In genomic region chr5:124922255-124922975, GRCh38 we compare ENCODE assay signal across 14 cellular contexts.
DNase-seq lines count a peak whose midpoint lies in the region; ATAC-seq, FAIRE-seq and TF ChIP-seq lines count a peak whose summit lies in the region.
"Had no signal": no experiment of that assay in that cellular context is flagged by ENCODE, and none has a peak within 500 bp of the region (broad histone marks: within the 10 kb centered on the region; RNA-seq: fewer than 3 reads in every experiment).

No MANE protein-coding gene starts in this region.

- no peak for TF ChIP-seq CTCF in ascending aorta (IDR thresholded peaks at IDR 0.05)

- no peak overlapping the region for H3K4me3 ChIP-seq in ascending aorta

- intact Hi-C loops in ascending aorta (cut with DNase I), result no loop called here

- no peak overlapping the region for H3K27ac ChIP-seq in ascending aorta
- H3K27ac ChIP-seq: neutrophil had no signal

- H3K9me3 Mint-ChIP-seq in activated CD4-positive, alpha-beta memory T cell treated with anti-CD3 and anti-CD28 coated beads, Interleukin-2, amount 10 ng/mL, durations not matched to agents 7 days and 5 days, result no peaks in the 10 kb centered on the region
- H3K9me3 Mint-ChIP-seq: activated CD4-positive, alpha-beta memory T cell treated with anti-CD3 and anti-CD28 coated beads for 36 hours; CD14-positive monocyte had no signal

- TF ChIP-seq POLR2A in GM12892 (IDR thresholded peaks at IDR 0.05; ENCODE audit: low read depth, low read length), result no peak

- no peaks in the 10 kb centered on the region for H3K4me1 Mint-ChIP-seq in activated CD4-positive, alpha-beta memory T cell treated with anti-CD3 and anti-CD28 coated beads, Interleukin-2, amount 10 ng/mL, durations not matched to agents 7 days and 5 days

- peak; percentile 72 for FAIRE-seq in GM12892 (lab: Jason Lieb, UNC)

- in situ Hi-C loops in SK-MEL-5 (cut with HindIII; ENCODE audit: low pct_unique_long_range_greater_than_20kb, low sequenced_read_pairs), result no loop called here

- no peaks in the 10 kb centered on the region for H3K36me3 Mint-ChIP-seq in activated CD4-positive, alpha-beta memory T cell treated with anti-CD3 and anti-CD28 coated beads, Interleukin-2, amount 10 ng/mL, durations not matched to agents 7 days and 5 days (ENCODE audit: low read depth)
- H3K36me3 Mint-ChIP-seq: activated CD4-positive, alpha-beta memory T cell treated with anti-CD3 and anti-CD28 coated beads for 36 hours; CD14-positive monocyte had no signal

- no peak for DNase-seq in GM12892 (ENCODE audit: insufficient read length)
- DNase-seq in SK-MEL-5 (ENCODE audit: low read depth, low spot score), result peak; percentile 42
- DNase-seq in medulla oblongata (ENCODE audit: extremely low spot score), result peak; percentile 42
- no peak for DNase-seq in ascending aorta (ENCODE audit: low spot score in 2 of 2)
- no peak for DNase-seq in activated CD4-positive, alpha-beta memory T cell treated with anti-CD3 and anti-CD28 coated beads, Interleukin-2, amount 10 ng/mL, durations not matched to agents 7 days and 5 days
- DNase-seq in islet precursor cell, result no peak
- DNase-seq: activated CD4-positive, alpha-beta memory T cell treated with anti-CD3 and anti-CD28 coated beads for 36 hours; activated naive CD4-positive, alpha-beta T cell treated with Interleukin-2 at 50 U/mL for 16 hours; kidney glomerular epithelial cell had no signal

- H3K4me1 ChIP-seq in ascending aorta, result peaks cover 0 to 4% of the 10 kb centered on the region in 2 donors

- no peaks in the 10 kb centered on the region for H3K27me3 ChIP-seq in ascending aorta
- H3K27me3 ChIP-seq: neutrophil had no signal

- H3K9me3 ChIP-seq in ascending aorta, result no peaks in the 10 kb centered on the region
- H3K9me3 ChIP-seq: neutrophil had no signal

- no peak overlapping the region for H3K27ac Mint-ChIP-seq in activated CD4-positive, alpha-beta memory T cell treated with anti-CD3 and anti-CD28 coated beads, Interleukin-2, amount 10 ng/mL, durations not matched to agents 7 days and 5 days
- H3K27ac Mint-ChIP-seq: activated CD4-positive, alpha-beta memory T cell treated with anti-CD3 and anti-CD28 coated beads for 36 hours; CD14-positive monocyte; T-helper 1 cell treated with Interleukin-12 subunit alpha and Interleukin-12 subunit beta and Interleukin-4 antibody, amounts not matched to agents 30 μg/mL and 1 μg/mL, for 36 hours had no signal

- ATAC-seq in HG02642 (IDR thresholded peaks at IDR 0.05; ENCODE audit: poor library complexity, unreplicated experiment), result peak; percentile 20
- ATAC-seq in HG02840 (IDR thresholded peaks at IDR 0.05; ENCODE audit: low FRiP score, unreplicated experiment), result no peak

- H3K36me3 ChIP-seq in ascending aorta, result no peaks in the 10 kb centered on the region
- H3K36me3 ChIP-seq: neutrophil had no signal

- CTCF ChIA-PET in activated CD4-positive, alpha-beta memory T cell treated with anti-CD3 and anti-CD28 coated beads, Interleukin-2, amount 10 ng/mL, durations not matched to agents 7 days and 5 days (lab: Charles Lee), result no interaction called here

- no peaks in the 10 kb centered on the region for H3K27me3 Mint-ChIP-seq in activated CD4-positive, alpha-beta memory T cell treated with anti-CD3 and anti-CD28 coated beads, Interleukin-2, amount 10 ng/mL, durations not matched to agents 7 days and 5 days
- H3K27me3 Mint-ChIP-seq: activated CD4-positive, alpha-beta memory T cell treated with anti-CD3 and anti-CD28 coated beads for 36 hours had no signal

- POLR2A ChIA-PET in activated CD4-positive, alpha-beta memory T cell treated with anti-CD3 and anti-CD28 coated beads, Interleukin-2, amount 10 ng/mL, durations not matched to agents 7 days and 5 days (lab: Charles Lee), result no interaction called here

- H3K4me3 Mint-ChIP-seq in activated CD4-positive, alpha-beta memory T cell treated with anti-CD3 and anti-CD28 coated beads, Interleukin-2, amount 10 ng/mL, durations not matched to agents 7 days and 5 days, result no peak overlapping the region
- H3K4me3 Mint-ChIP-seq: activated CD4-positive, alpha-beta memory T cell treated with anti-CD3 and anti-CD28 coated beads for 36 hours; CD14-positive monocyte; T-helper 1 cell treated with Interleukin-12 subunit alpha and Interleukin-12 subunit beta and Interleukin-4 antibody, amounts not matched to agents 30 μg/mL and 1 μg/mL, for 36 hours had no signal

Comparison
In these comparisons a context has a peak if more than half of its experiments do, and no peak if none do; other contexts are left out.
1. DNase-seq: peak in SK-MEL-5 (single experiment) and medulla oblongata (single experiment); none in GM12892 (single experiment), ascending aorta (0 of 2), activated CD4-positive, alpha-beta memory T cell treated with anti-CD3 and anti-CD28 coated beads, Interleukin-2, amount 10 ng/mL, durations not matched to agents 7 days and 5 days (single experiment) and islet precursor cell (single experiment).